In genomic region chr4:86870442-86871069, GRCh38 we compare ENCODE assay signal across 1 cellular context.
TF ChIP-seq lines count a peak whose summit lies in the region.

No MANE protein-coding gene starts in this region.

TF ChIP-seq in GM12878, 131 proteins besides CTCF, POLR2A, EP300 and RAD21 (continued from another document):
- TF ChIP-seq MLLT1 (IDR thresholded peaks at IDR 0.05) = 0 out of 2 replicates have a peak, but pooled peaks have one; percentile 31
- no peak for TF ChIP-seq EZH2 (IDR thresholded peaks at IDR 0.05; ENCODE audit: borderline replicate concordance, control insufficient read depth, low read depth, low read length)
- TF ChIP-seq FOXM1 (IDR thresholded peaks at IDR 0.05; ENCODE audit: low read depth, low read length) = no peak
- TF ChIP-seq RCOR1 (conservative IDR thresholded peaks at IDR 0.05; ENCODE audit: low read depth, low read length) = no peak
- TF ChIP-seq LARP7 (IDR thresholded peaks at IDR 0.05) = no peak
- no peak for TF ChIP-seq SREBF2 (IDR thresholded peaks at IDR 0.05; ENCODE audit: low read length)
- TF ChIP-seq MXI1 (IDR thresholded peaks at IDR 0.05; ENCODE audit: low read depth, low read length) = no peak
- TF ChIP-seq RFX5 (IDR thresholded peaks at IDR 0.05; ENCODE audit: low read depth, low read length) = no peak
- TF ChIP-seq IRF4 (IDR thresholded peaks at IDR 0.05; ENCODE audit: low read depth, low read length) = no peak
